Comparison of ENCODE assay signal across 30 cellular contexts in genomic region chr15:39936681-39937080, GRCh38. TPM values are rescaled to one million over a fixed set of nuclear protein-coding genes. Genes with fewer than 3 reads are reported as not detected.
A peak's percentile ranks its signal among the peaks of the same experiment; 100 is the strongest.
DNase-seq lines count a peak whose midpoint lies in the region; ATAC-seq, FAIRE-seq and TF ChIP-seq lines count a peak whose summit lies in the region.
"Had no signal": no experiment of that assay in that cellular context is flagged by ENCODE, and none has a peak within 500 bp of the region (broad histone marks: within the 10 kb centered on the region; RNA-seq: fewer than 3 reads in every experiment).

No MANE protein-coding gene starts in this region.

- FAIRE-seq in astrocyte (lab: Jason Lieb, UNC) (no peak), HepG2 (lab: Jason Lieb, UNC) (no peak)
- FAIRE-seq: bronchial epithelial cell, K562, kidney had no signal

- H3K4me3 ChIP-seq in HFF-Myc (replicated peaks; ENCODE audit: low read depth, low read length) (peak overlapping the region; percentile 10), astrocyte (ENCODE audit: insufficient read depth, low read depth, low read length) (no peak overlapping the region), HepG2 (replicated peaks in 1 of 3; ENCODE audit: insufficient read depth in 1 of 3, low read depth in 2 of 3, low read length in 3 of 3) (no peak overlapping the region)
- H3K4me3 ChIP-seq: coronary artery, esophagus squamous epithelium, K562, lower lobe of right lung, Peyer's patch, right lobe of liver, thyroid gland had no signal

- H3K9ac ChIP-seq in astrocyte (ENCODE audit: low read length) (peak overlapping the region; percentile 19), HepG2 (ENCODE audit: insufficient read depth, low read depth, low read length) (no peak overlapping the region)

- no peak for TF ChIP-seq RAD21 in HepG2 (CRISPR knock-in tag; IDR thresholded peaks at IDR 0.05)

- in situ Hi-C loops in HepG2 (cut with HindIII; ENCODE audit: extremely low pct_ligation_motif_present, low pct_unique_long_range_greater_than_20kb), result no loop called here

- WGBS in HepG2 (ENCODE audit: low lambda C conversion rate), result 78% methylated on average over 3 of the region's 3 CpGs

- peaks cover 32% of the 10 kb centered on the region for H3K36me3 Mint-ChIP-seq in CD4-positive, alpha-beta T cell (ENCODE audit: low read depth)
- H3K36me3 Mint-ChIP-seq in astrocyte (ENCODE audit: low read depth, unreplicated experiment), result peaks cover 11% of the 10 kb centered on the region
- peaks cover 5% of the 10 kb centered on the region for H3K36me3 Mint-ChIP-seq in neural crest cell (ENCODE audit: low read depth)
- peaks cover 28% of the 10 kb centered on the region for H3K36me3 Mint-ChIP-seq in activated naive CD4-positive, alpha-beta T cell treated with anti-CD3 and anti-CD28 coated beads, Interleukin-2, amount 10 ng/mL, durations not matched to agents 7 days and 5 days

- H3K79me2 ChIP-seq in astrocyte (ENCODE audit: insufficient read depth, low read length), result peaks cover 74% of the 10 kb centered on the region
- H3K79me2 ChIP-seq in HepG2 (ENCODE audit: insufficient read depth, low read length), result peaks cover 14% of the 10 kb centered on the region

- TF ChIP-seq POLR2A in HepG2 (IDR thresholded peaks at IDR 0.05; ENCODE audit: insufficient read depth in 1 of 2, low read depth in 2 of 2, low read length in 2 of 2), result no peak

- peak overlapping the region; percentile 34 for H3K4me3 Mint-ChIP-seq in CD4-positive, alpha-beta T cell
- H3K4me3 Mint-ChIP-seq in astrocyte (ENCODE audit: unreplicated experiment), result peak overlapping the region; percentile 61
- peak overlapping the region; percentile 36 for H3K4me3 Mint-ChIP-seq in neural crest cell
- H3K4me3 Mint-ChIP-seq in activated naive CD4-positive, alpha-beta T cell treated with anti-CD3 and anti-CD28 coated beads, Interleukin-2, amount 10 ng/mL, durations not matched to agents 7 days and 5 days, result no peak overlapping the region
- H3K4me3 Mint-ChIP-seq: activated T-cell treated with anti-CD3 and anti-CD28 coated beads, Interleukin-2, amount 50 U/mL, for 4 hours; endodermal cell; stimulated activated naive CD8-positive, alpha-beta T cell treated with anti-CD3 and anti-CD28 coated beads, Interleukin-15, amount 100 ng/mL, for 72 hours had no signal

- CTCF ChIA-PET in CD4-positive, alpha-beta T cell (lab: Charles Lee), result no interaction called here
- CTCF ChIA-PET in activated naive CD4-positive, alpha-beta T cell treated with anti-CD3 and anti-CD28 coated beads, Interleukin-2, amount 10 ng/mL, durations not matched to agents 7 days and 5 days (lab: Charles Lee), result interaction anchor here (0.7 kb wide), 1 partner anchor 11 kb away, joined by 3 read pairs; no protein-coding TSS in a partner anchor
- CTCF ChIA-PET in HepG2 (lab: Yijun Ruan, JAX; ENCODE audit: low intra/inter-chr PET ratio, low total read pairs), result no interaction called here

- H3K9me3 Mint-ChIP-seq in CD4-positive, alpha-beta T cell, result no peaks in the 10 kb centered on the region
- no peaks in the 10 kb centered on the region for H3K9me3 Mint-ChIP-seq in astrocyte (ENCODE audit: unreplicated experiment)
- H3K9me3 Mint-ChIP-seq in neural crest cell, result peaks cover 3% of the 10 kb centered on the region
- no peaks in the 10 kb centered on the region for H3K9me3 Mint-ChIP-seq in activated naive CD4-positive, alpha-beta T cell treated with anti-CD3 and anti-CD28 coated beads, Interleukin-2, amount 10 ng/mL, durations not matched to agents 7 days and 5 days
- H3K9me3 Mint-ChIP-seq: activated T-cell treated with anti-CD3 and anti-CD28 coated beads, Interleukin-2, amount 50 U/mL, for 4 hours; CD8-positive, alpha-beta memory T cell; endodermal cell; stimulated activated naive CD8-positive, alpha-beta T cell treated with anti-CD3 and anti-CD28 coated beads, Interleukin-15, amount 100 ng/mL, for 72 hours had no signal

- H2AFZ ChIP-seq in astrocyte (ENCODE audit: low read depth, low read length), result no peak overlapping the region
- H2AFZ ChIP-seq in HepG2 (ENCODE audit: low read length), result no peak overlapping the region

- no TSS peak for BruUV-seq in HepG2 (replicated peaks; lab: Mats Ljungman, UMichigan)

- H3K4me2 ChIP-seq in astrocyte (ENCODE audit: low read length) (peak overlapping the region; percentile 98), HepG2 (ENCODE audit: low read depth, low read length) (no peak overlapping the region)

- DNase-seq in CD4-positive, alpha-beta T cell, result no peak
- DNase-seq in HFF-Myc (ENCODE audit: extremely low read depth, low read depth), result no peak
- no peak for DNase-seq in astrocyte (ENCODE audit: low read depth)
- DNase-seq in neural crest cell (ENCODE audit: low read depth, low spot score), result no peak
- DNase-seq in activated naive CD4-positive, alpha-beta T cell treated with anti-CD3 and anti-CD28 coated beads, Interleukin-2, amount 10 ng/mL, durations not matched to agents 7 days and 5 days, result no peak
- DNase-seq in HepG2 (ENCODE audit: low spot score), result no peak
- DNase-seq: activated CD4-positive, alpha-beta T cell treated with anti-CD3 and anti-CD28 coated beads for 4 hours; activated naive CD4-positive, alpha-beta T cell treated with Interleukin-2 at 50 U/mL for 16 hours; activated T-cell treated with anti-CD3 and anti-CD28 coated beads, Interleukin-2, amount 50 U/mL, for 4 hours; CD8-positive, alpha-beta memory T cell; DMS153; endodermal cell; esophagus squamous epithelium; GDM1; kidney; lower lobe of right lung; MM.1S; NCI-H1436; NCI-H510A treated with DMSO at 0.1 percent for 48 hours; Peyer's patch; posterior cingulate gyrus; right lobe of liver; stimulated activated CD4-positive, alpha-beta T cell treated with anti-CD3 and anti-CD28 coated beads, Interleukin-15, amount 100 ng/mL, for 24 hours; stimulated activated naive CD8-positive, alpha-beta T cell treated with anti-CD3 and anti-CD28 coated beads, Interleukin-15, amount 100 ng/mL, for 72 hours; T-helper 2 cell; thyroid gland had no signal

- TF ChIP-seq CTCF in CD4-positive, alpha-beta T cell (IDR thresholded peaks at IDR 0.05), result no peak
- no peak for TF ChIP-seq CTCF in HFF-Myc (IDR thresholded peaks at IDR 0.05; ENCODE audit: low read depth, low read length, missing control alignments)
- no peak for TF ChIP-seq CTCF in astrocyte (IDR thresholded peaks at IDR 0.05; ENCODE audit: insufficient read depth, low read depth, low read length)
- no peak for TF ChIP-seq CTCF in neural crest cell (conservative IDR thresholded peaks at IDR 0.05)
- no peak for TF ChIP-seq CTCF in HepG2 (CRISPR knock-in tag; IDR thresholded peaks at IDR 0.05)

- ATAC-seq in CD4-positive, alpha-beta T cell (ENCODE audit: poor library complexity), result no peak
- ATAC-seq in HG03521 (IDR thresholded peaks at IDR 0.05; ENCODE audit: unreplicated experiment), result no peak
- no peak for ATAC-seq in HepG2
- ATAC-seq: activated T-cell treated with anti-CD3 and anti-CD28 coated beads, Interleukin-2, amount 50 U/mL, for 4 hours; K562; lower lobe of right lung; right lobe of liver; stimulated activated naive CD8-positive, alpha-beta T cell treated with anti-CD3 and anti-CD28 coated beads, Interleukin-15, amount 100 ng/mL, for 72 hours had no signal

- no peak overlapping the region for H3K27ac Mint-ChIP-seq in CD4-positive, alpha-beta T cell
- H3K27ac Mint-ChIP-seq in astrocyte (ENCODE audit: unreplicated experiment) (no peak overlapping the region), neural crest cell (ENCODE audit: unreplicated experiment) (no peak overlapping the region)
- H3K27ac Mint-ChIP-seq in activated naive CD4-positive, alpha-beta T cell treated with anti-CD3 and anti-CD28 coated beads, Interleukin-2, amount 10 ng/mL, durations not matched to agents 7 days and 5 days, result no peak overlapping the region
- H3K27ac Mint-ChIP-seq: endodermal cell; stimulated activated naive CD8-positive, alpha-beta T cell treated with anti-CD3 and anti-CD28 coated beads, Interleukin-15, amount 100 ng/mL, for 72 hours had no signal

- no peak for TF ChIP-seq EP300 in HepG2 (IDR thresholded peaks at IDR 0.05; ENCODE audit: low read depth in 2 of 2, low read length in 2 of 2)
- TF ChIP-seq EP300 in HepG2 (CRISPR knock-in tag; IDR thresholded peaks at IDR 0.05; ENCODE audit: borderline replicate concordance), result no peak

- H3K36me3 ChIP-seq in astrocyte (ENCODE audit: insufficient read depth, low read length), result peaks cover 19% of the 10 kb centered on the region
- H3K36me3 ChIP-seq in HepG2 (replicated peaks in 1 of 2; ENCODE audit: control insufficient read depth in 1 of 2, insufficient read depth in 2 of 2, low read length in 2 of 2), result peaks cover 5 to 16% of the 10 kb centered on the region in 2 experiments
- H3K36me3 ChIP-seq: right lobe of liver had no signal

- peaks cover 31% of the 10 kb centered on the region for H3K4me1 Mint-ChIP-seq in CD4-positive, alpha-beta T cell (ENCODE audit: low read depth)
- H3K4me1 Mint-ChIP-seq in astrocyte (ENCODE audit: low read depth, unreplicated experiment) (peaks cover 55% of the 10 kb centered on the region), neural crest cell (peaks cover 41% of the 10 kb centered on the region)
- H3K4me1 Mint-ChIP-seq in activated naive CD4-positive, alpha-beta T cell treated with anti-CD3 and anti-CD28 coated beads, Interleukin-2, amount 10 ng/mL, durations not matched to agents 7 days and 5 days, result peaks cover 49% of the 10 kb centered on the region

- H3K27me3 ChIP-seq in CD4-positive, alpha-beta T cell (ENCODE audit: control insufficient read depth, insufficient read depth, low read length), result no peaks in the 10 kb centered on the region
- H3K27me3 ChIP-seq in astrocyte (ENCODE audit: insufficient read depth, low read length) (no peaks in the 10 kb centered on the region), HepG2 (ENCODE audit: control insufficient read depth in 1 of 2, insufficient read depth in 2 of 2, low read length in 2 of 2) (peaks cover 3 to 8% of the 10 kb centered on the region in 2 experiments; a peak in 4 of 5 replicates)
- H3K27me3 ChIP-seq: esophagus squamous epithelium, Peyer's patch, right lobe of liver, thyroid gland had no signal

- intact Hi-C loops in CD4-positive, alpha-beta T cell (cut with DNase I, micrococcal nuclease), result no loop called here
- intact Hi-C loops in HepG2 (cut with micrococcal nuclease; ENCODE audit: unreplicated experiment), result no loop called here

- H3K27ac ChIP-seq in CD4-positive, alpha-beta T cell (ENCODE audit: low read depth, low read length), result no peak overlapping the region
- H3K27ac ChIP-seq in astrocyte (ENCODE audit: low read depth, low read length) (peak overlapping the region; percentile 7), HepG2 (ENCODE audit: extremely low read length, insufficient read depth, low read length) (no peak overlapping the region)
- H3K27ac ChIP-seq: coronary artery, lower lobe of right lung, Peyer's patch, right lobe of liver, thyroid gland had no signal

- H3K27me3 Mint-ChIP-seq in CD4-positive, alpha-beta T cell, result no peaks in the 10 kb centered on the region
- no peaks in the 10 kb centered on the region for H3K27me3 Mint-ChIP-seq in astrocyte (ENCODE audit: low read depth, unreplicated experiment)
- no peaks in the 10 kb centered on the region for H3K27me3 Mint-ChIP-seq in neural crest cell (ENCODE audit: low read depth)
- peaks cover 5% of the 10 kb centered on the region for H3K27me3 Mint-ChIP-seq in activated naive CD4-positive, alpha-beta T cell treated with anti-CD3 and anti-CD28 coated beads, Interleukin-2, amount 10 ng/mL, durations not matched to agents 7 days and 5 days

- H3K4me1 ChIP-seq in astrocyte (ENCODE audit: insufficient read depth, low read length) (peaks cover 27% of the 10 kb centered on the region), HepG2 (ENCODE audit: insufficient read depth, low read length) (peaks cover 40% of the 10 kb centered on the region)

- no peaks in the 10 kb centered on the region for H3K9me3 ChIP-seq in CD4-positive, alpha-beta T cell (ENCODE audit: control insufficient read depth, low read length)
- H3K9me3 ChIP-seq in astrocyte (ENCODE audit: insufficient read depth, low read depth, low read length) (no peaks in the 10 kb centered on the region), HepG2 (ENCODE audit: low read length) (no peaks in the 10 kb centered on the region)
- H3K9me3 ChIP-seq: esophagus squamous epithelium, lower lobe of right lung, Peyer's patch, right lobe of liver, thyroid gland had no signal

- POLR2A ChIA-PET in CD4-positive, alpha-beta T cell (lab: Charles Lee), result no interaction called here
- POLR2A ChIA-PET in HepG2 (lab: Yijun Ruan, JAX), result interaction anchor here (3.9 kb wide), 1 partner anchor 66 kb away, joined by 27 read pairs; no protein-coding TSS in a partner anchor

- peaks cover 20% of the 10 kb centered on the region for H4K20me1 ChIP-seq in astrocyte (ENCODE audit: insufficient read depth, low read length)
- no peaks in the 10 kb centered on the region; the same call in 1 of the 2 replicates for H4K20me1 ChIP-seq in HepG2 (ENCODE audit: insufficient read depth, low read length)

RNA-seq across cellular contexts. Expression of gene EIF2AK4, which starts 2.8 kb away (rescaled TPM):
- 10 to 100 TPM; 10.5 to 11.7 TPM for total RNA-seq in CD4-positive, alpha-beta T cell
- 80.3 and 91.1 TPM in 2 replicates for total RNA-seq in astrocyte
- 52.1 and 53.0 TPM in 2 replicates for total RNA-seq in neural crest cell
- total RNA-seq in HepG2 (2016; rRNA removed; fragmentation: Illumina TruSeq; extraction: Trizol), result 58.9 and 87.3 TPM in 2 replicates
- 21.6 and 23.6 TPM in 2 replicates for total RNA-seq in HepG2 (2016; cell fraction: cytosol; rRNA removed; fragmentation: Illumina TruSeq; extraction: Trizol; ENCODE audit: low read depth)
- 64.0 and 92.3 TPM in 2 replicates for total RNA-seq in HepG2 (2016; cell fraction: insoluble cytoplasmic fraction; rRNA removed; fragmentation: Illumina TruSeq; extraction: Trizol)
- total RNA-seq in HepG2 (2016; cell fraction: membrane; rRNA removed; fragmentation: Illumina TruSeq; extraction: Trizol), result 53.8 and 56.3 TPM in 2 replicates
- total RNA-seq in HepG2 (2016; cell fraction: nucleus; rRNA removed; fragmentation: Illumina TruSeq; extraction: Trizol), result 43.7 and 47.1 TPM in 2 replicates
- 52.0 and 62.3 TPM in 2 replicates for polyA plus RNA-seq in HepG2 (2011; rRNA removed)
- polyA plus RNA-seq in HepG2 (2011; cell fraction: cytosol; rRNA removed), result 41.9 and 51.7 TPM in 2 replicates
- polyA plus RNA-seq in HepG2 (2011; cell fraction: nucleus; rRNA removed), result 30.6 and 34.3 TPM in 2 replicates
- 43.5 and 57.9 TPM in 2 replicates for polyA plus RNA-seq in HepG2 (2012)
- 12.7 and 14.9 TPM in 2 replicates for polyA plus RNA-seq in HepG2 (2016; cell fraction: cytosol; fragmentation: Illumina TruSeq; extraction: Trizol; ENCODE audit: low read depth)
- polyA plus RNA-seq in HepG2 (2016; cell fraction: insoluble cytoplasmic fraction; fragmentation: Illumina TruSeq; extraction: Trizol; ENCODE audit: low read depth), result 77.8 and 78.4 TPM in 2 replicates
- 35.6 and 35.9 TPM in 2 replicates for polyA plus RNA-seq in HepG2 (2016; cell fraction: membrane; fragmentation: Illumina TruSeq; extraction: Trizol; ENCODE audit: low read depth)
- 47.7 and 49.8 TPM in 2 replicates for polyA plus RNA-seq in HepG2 (2016; cell fraction: nucleus; fragmentation: Illumina TruSeq; extraction: Trizol; ENCODE audit: insufficient read depth, low read depth)
- polyA minus RNA-seq in HepG2 (2011; rRNA and poly(A)+ RNA removed; ENCODE audit: low replicate concordance), result 60.5 and 98.2 TPM in 2 replicates
- 40.2 and 44.5 TPM in 2 replicates for polyA minus RNA-seq in HepG2 (2011; cell fraction: cytosol; rRNA and poly(A)+ RNA removed)
- 128 and 137 TPM in 2 replicates for polyA minus RNA-seq in HepG2 (2011; cell fraction: nucleus; rRNA and poly(A)+ RNA removed)

RNA-seq across cellular contexts. Expression of gene GPR176, which starts 16.6 kb away (rescaled TPM):
- total RNA-seq in CD4-positive, alpha-beta T cell, result not detected
- total RNA-seq in astrocyte (33.5 and 35.4 TPM in 2 replicates), neural crest cell (3.7 and 4.2 TPM in 2 replicates), HepG2 (2016; rRNA removed; fragmentation: Illumina TruSeq; extraction: Trizol) (0.15 and 0.20 TPM in 2 replicates)
- total RNA-seq in HepG2 (2016; cell fraction: cytosol; rRNA removed; fragmentation: Illumina TruSeq; extraction: Trizol; ENCODE audit: low read depth), result not detected in 2 replicates
- total RNA-seq in HepG2 (2016; cell fraction: insoluble cytoplasmic fraction; rRNA removed; fragmentation: Illumina TruSeq; extraction: Trizol), result 0.12 and 0.24 TPM in 2 replicates
- total RNA-seq in HepG2 (2016; cell fraction: membrane; rRNA removed; fragmentation: Illumina TruSeq; extraction: Trizol), result 0.19 and 0.21 TPM in 2 replicates
- total RNA-seq in HepG2 (2016; cell fraction: nucleus; rRNA removed; fragmentation: Illumina TruSeq; extraction: Trizol), result 0.19 and 0.22 TPM in 2 replicates
- 0.11 and 0.17 TPM in 2 replicates for polyA plus RNA-seq in HepG2 (2011; rRNA removed)
- polyA plus RNA-seq in HepG2 (2011; cell fraction: cytosol; rRNA removed), result 0.24 and 0.28 TPM in 2 replicates
- polyA plus RNA-seq in HepG2 (2011; cell fraction: nucleus; rRNA removed), result 0.06 and 0.12 TPM in 2 replicates
- polyA plus RNA-seq in HepG2 (2012), result 0.17 and 0.24 TPM in 2 replicates
- polyA plus RNA-seq in HepG2 (2016; cell fraction: cytosol; fragmentation: Illumina TruSeq; extraction: Trizol; ENCODE audit: low read depth), result 0.02 TPM in 1 of 2 replicates, not detected in the other
- 0.05 and 0.16 TPM in 2 replicates for polyA plus RNA-seq in HepG2 (2016; cell fraction: insoluble cytoplasmic fraction; fragmentation: Illumina TruSeq; extraction: Trizol; ENCODE audit: low read depth)
- polyA plus RNA-seq in HepG2 (2016; cell fraction: membrane; fragmentation: Illumina TruSeq; extraction: Trizol; ENCODE audit: low read depth), result 0.05 and 0.16 TPM in 2 replicates
- polyA plus RNA-seq in HepG2 (2016; cell fraction: nucleus; fragmentation: Illumina TruSeq; extraction: Trizol; ENCODE audit: insufficient read depth, low read depth), result 0.24 TPM in 1 of 2 replicates, not detected in the other
- 2.2 and 40.9 TPM in 2 replicates for polyA minus RNA-seq in HepG2 (2011; rRNA and poly(A)+ RNA removed; ENCODE audit: low replicate concordance)
- polyA minus RNA-seq in HepG2 (2011; cell fraction: cytosol; rRNA and poly(A)+ RNA removed), result not detected in 2 replicates
- polyA minus RNA-seq in HepG2 (2011; cell fraction: nucleus; rRNA and poly(A)+ RNA removed), result 0.37 and 0.39 TPM in 2 replicates
- polyA plus RNA-seq: CD8-positive, alpha-beta memory T cell had no signal
